In the genomic region with DNA sequence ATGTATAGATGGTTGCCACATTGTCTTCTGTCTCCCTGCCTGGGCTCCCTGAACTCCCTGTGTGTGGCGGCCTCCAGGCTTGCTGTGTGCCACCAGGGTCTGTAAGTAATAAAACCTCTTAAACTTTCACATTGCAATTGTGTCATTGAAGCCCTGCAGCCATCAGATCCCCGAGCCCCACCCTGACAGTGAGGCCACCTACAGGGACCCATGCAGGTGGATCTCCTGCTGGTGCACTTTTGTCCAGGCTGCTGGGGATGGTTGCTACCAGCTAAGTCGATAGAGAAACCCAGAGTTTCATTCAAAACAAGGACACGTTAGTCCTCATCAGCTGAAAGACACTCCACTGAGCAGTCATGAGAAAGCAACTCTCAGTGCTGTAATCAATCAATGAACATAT, we compare ENCODE assay signal across 27 cellular contexts.
"Had no signal": no experiment of that assay in that cellular context is flagged by ENCODE, and none has a peak within 500 bp of the region (broad histone marks: within the 10 kb centered on the region; RNA-seq: fewer than 3 reads in every experiment).

No MANE protein-coding gene starts in this region.

- ATAC-seq: activated CD4-positive, CD25-positive, alpha-beta regulatory T cell treated with anti-CD3 and anti-CD28 coated beads, Interleukin-2, amount 50 U/mL, for 24 hours; body of pancreas; esophagus mucosa; foreskin keratinocyte; psoas muscle; stimulated activated memory B cell treated with anti-CD40 and anti-IgM and Interleukin-4, amounts not matched to agents 10 μg/mL and 1 μg/mL and 100 μg/mL, for 72 hours; stimulated activated naive CD8-positive, alpha-beta T cell treated with anti-CD3 and anti-CD28 coated beads, Interleukin-15, amount 100 ng/mL, for 72 hours; T-cell had no signal

- H3K27me3 ChIP-seq: adrenal gland, body of pancreas, foreskin keratinocyte, neutrophil, tibial artery had no signal

- H3K4me2 ChIP-seq: smooth muscle cell had no signal

- H3K4me3 Mint-ChIP-seq: activated naive CD8-positive, alpha-beta T cell; nephron; stimulated activated memory B cell treated with anti-CD40 and anti-IgM and Interleukin-4, amounts not matched to agents 10 μg/mL and 1 μg/mL and 100 μg/mL, for 72 hours; stimulated activated naive CD8-positive, alpha-beta T cell treated with anti-CD3 and anti-CD28 coated beads, Interleukin-15, amount 100 ng/mL, for 72 hours; T-cell; T-helper 2 cell treated with Interferon-gamma antibody and Interleukin-4, amounts not matched to agents 5 μg/mL and 100 μg/mL, for 36 hours had no signal

- H3K4me1 ChIP-seq: body of pancreas, psoas muscle had no signal

- DNase-seq: activated CD4-positive, alpha-beta T cell treated with anti-CD3 and anti-CD28 coated beads for 48 hours; activated CD4-positive, alpha-beta T cell treated with anti-CD3 and anti-CD28 coated beads, Interleukin-2, amount 50 U/mL, for 48 hours; activated CD8-positive, alpha-beta memory T cell treated with anti-CD3 and anti-CD28 coated beads for 24 hours; activated effector memory CD4-positive, alpha-beta T cell treated with Interleukin-2 at 50 U/mL for 16 hours; activated naive CD4-positive, alpha-beta T cell treated with Interleukin-2 at 50 U/mL for 16 hours; adrenal gland; aorta; body of pancreas; foreskin keratinocyte; left ventricle myocardium inferior; psoas muscle; stimulated activated CD4-positive, alpha-beta T cell treated with anti-CD3 and anti-CD28 coated beads, Interleukin-1b, Interleukin-23, amount 100 ng/mL, for 48 hours; stimulated activated CD4-positive, alpha-beta T cell treated with anti-CD3 and anti-CD28 coated beads, Interleukin-4, amount 100 ng/mL, for 4 hours; stimulated activated CD8-positive, alpha-beta memory T cell treated with anti-CD3 and anti-CD28 coated beads, Interleukin-4, amount 100 ng/mL, for 48 hours; stimulated activated naive CD8-positive, alpha-beta T cell treated with anti-CD3 and anti-CD28 coated beads, Interleukin-15, amount 100 ng/mL, for 72 hours; T-cell; tibial artery had no signal

- H3K27ac Mint-ChIP-seq: activated naive CD8-positive, alpha-beta T cell; stimulated activated memory B cell treated with anti-CD40 and anti-IgM and Interleukin-4, amounts not matched to agents 10 μg/mL and 1 μg/mL and 100 μg/mL, for 72 hours; stimulated activated naive CD8-positive, alpha-beta T cell treated with anti-CD3 and anti-CD28 coated beads, Interleukin-15, amount 100 ng/mL, for 72 hours; T-cell; T-helper 2 cell treated with Interferon-gamma antibody and Interleukin-4, amounts not matched to agents 5 μg/mL and 100 μg/mL, for 36 hours had no signal

- H3K27ac ChIP-seq: adrenal gland, body of pancreas, foreskin keratinocyte, left ventricle myocardium inferior, neutrophil, psoas muscle, tibial artery, VCaP had no signal

- H3K36me3 Mint-ChIP-seq: stimulated activated memory B cell treated with anti-CD40 and anti-IgM and Interleukin-4, amounts not matched to agents 10 μg/mL and 1 μg/mL and 100 μg/mL, for 72 hours; T-cell had no signal

- H3K27me3 Mint-ChIP-seq: stimulated activated memory B cell treated with anti-CD40 and anti-IgM and Interleukin-4, amounts not matched to agents 10 μg/mL and 1 μg/mL and 100 μg/mL, for 72 hours had no signal

- H3K4me3 ChIP-seq: adrenal gland, body of pancreas, left ventricle myocardium inferior, lung, psoas muscle, smooth muscle cell, tibial artery had no signal

- H3K36me3 ChIP-seq: adrenal gland, left ventricle myocardium inferior, neutrophil, tibial artery had no signal

- H3K9me3 Mint-ChIP-seq: nephron; stimulated activated memory B cell treated with anti-CD40 and anti-IgM and Interleukin-4, amounts not matched to agents 10 μg/mL and 1 μg/mL and 100 μg/mL, for 72 hours; stimulated activated naive CD8-positive, alpha-beta T cell treated with anti-CD3 and anti-CD28 coated beads, Interleukin-15, amount 100 ng/mL, for 72 hours; T-cell; T-helper 2 cell treated with Interferon-gamma antibody and Interleukin-4, amounts not matched to agents 5 μg/mL and 100 μg/mL, for 36 hours had no signal

- H3K9me3 ChIP-seq: adrenal gland, body of pancreas, left ventricle myocardium inferior, neutrophil, psoas muscle, tibial artery had no signal
